Comparison of ENCODE assay signal across 4 cellular contexts in genomic region chr22:16559996-16560395, GRCh38. TPM values are rescaled to one million over a fixed set of nuclear protein-coding genes. Genes with fewer than 3 reads are reported as not detected.
"Had no signal": no experiment of that assay in that cellular context is flagged by ENCODE, and none has a peak within 500 bp of the region (broad histone marks: within the 10 kb centered on the region; RNA-seq: fewer than 3 reads in every experiment).

No MANE protein-coding gene starts in this region.

RNA-seq across cellular contexts. Expression of gene CCT8L2, which starts 32.6 kb away (rescaled TPM):
- total RNA-seq: LHCN-M2, M059J, MCF 10A, NCI-H460 had no signal
